Comparison of ENCODE assay signal across 23 cellular contexts in the genomic region with DNA sequence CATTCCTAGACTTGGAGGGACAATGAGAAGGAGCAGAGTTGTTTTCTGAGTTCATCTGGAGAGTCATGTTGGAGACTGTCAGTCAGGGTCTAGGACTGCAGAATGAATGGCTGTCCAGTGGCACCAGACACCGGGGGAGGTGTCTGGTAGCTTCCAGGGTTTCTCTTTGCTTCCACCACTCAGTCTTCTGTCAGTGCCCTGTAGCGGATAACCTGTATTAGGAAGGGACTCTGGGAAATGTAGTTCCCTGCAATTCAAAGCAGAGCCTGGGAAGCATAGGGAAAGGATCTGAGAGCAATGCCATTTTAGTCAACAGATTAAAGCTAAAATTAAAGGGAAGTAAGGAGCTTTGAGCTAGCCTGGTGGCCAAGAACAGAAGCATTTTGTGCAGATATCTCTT.
"Had no signal": no experiment of that assay in that cellular context is flagged by ENCODE, and none has a peak within 500 bp of the region (broad histone marks: within the 10 kb centered on the region; RNA-seq: fewer than 3 reads in every experiment).

No MANE protein-coding gene starts in this region.

- H3K4me3 Mint-ChIP-seq: endodermal cell; naive thymus-derived CD4-positive, alpha-beta T cell; nephron progenitor cell had no signal

- FAIRE-seq: endothelial cell of umbilical vein, keratinocyte had no signal

- DNase-seq: effector CD4-positive, alpha-beta T cell; endodermal cell; erythroblast; foreskin keratinocyte; left cardiac atrium; naive thymus-derived CD4-positive, alpha-beta T cell; nephron progenitor cell; psoas muscle; retina; spleen; stimulated activated CD4-positive, alpha-beta T cell treated with anti-CD3 and anti-CD28 coated beads, Interleukin-15, amount 100 ng/mL, for 24 hours; stimulated activated CD4-positive, alpha-beta T cell treated with anti-CD3 and anti-CD28 coated beads, Interleukin-1b, Interleukin-23, amount 100 ng/mL, for 48 hours; stimulated activated CD4-positive, alpha-beta T cell treated with anti-CD3 and anti-CD28 coated beads, Interleukin-4, amount 100 ng/mL, for 4 hours; stimulated activated naive CD4-positive, alpha-beta T cell; stomach; substantia nigra; transverse colon had no signal

- H3K9me3 ChIP-seq: neutrophil, psoas muscle, spleen, thoracic aorta, transverse colon had no signal

- H3K36me3 ChIP-seq: neutrophil, spleen, stomach, thoracic aorta, transverse colon had no signal

- H3K27ac Mint-ChIP-seq: naive thymus-derived CD4-positive, alpha-beta T cell; nephron progenitor cell had no signal

- H3K4me1 Mint-ChIP-seq: naive thymus-derived CD4-positive, alpha-beta T cell had no signal

- H3K27me3 ChIP-seq: foreskin keratinocyte, neutrophil, spleen, stomach, transverse colon had no signal

- H3K27ac ChIP-seq: coronary artery, foreskin keratinocyte, neutrophil, psoas muscle, spleen, stomach, thoracic aorta, transverse colon had no signal

- H3K36me3 Mint-ChIP-seq: naive thymus-derived CD4-positive, alpha-beta T cell had no signal

- H3K4me3 ChIP-seq: coronary artery, psoas muscle, spleen, stomach, thoracic aorta, transverse colon had no signal

- ATAC-seq: foreskin keratinocyte; left cardiac atrium; naive thymus-derived CD4-positive, alpha-beta T cell; psoas muscle; sciatic nerve had no signal

- H3K4me1 ChIP-seq: foreskin keratinocyte, psoas muscle, spleen, stomach, transverse colon had no signal

- H3K9me3 Mint-ChIP-seq: endodermal cell, nephron progenitor cell had no signal
